Comparison of ENCODE assay signal across 2 cellular contexts in genomic region chr6:2245954-2246863, GRCh38.
TF ChIP-seq lines count a peak whose summit lies in the region.

No MANE protein-coding gene starts in this region.

TF ChIP-seq in SK-N-SH, 30 proteins besides CTCF, POLR2A, EP300 and RAD21 (continued from another document):
- TF ChIP-seq MAX (IDR thresholded peaks at IDR 0.05; ENCODE audit: low read depth), result 0 out of 2 replicates have a peak, but pooled peaks have one; percentile 19

TF ChIP-seq in GM12878, 131 proteins besides CTCF, POLR2A, EP300 and RAD21 (continued from another document):
- TF ChIP-seq NKRF (conservative IDR thresholded peaks at IDR 0.05) (peak; percentile 5; the same call in 1 of the 2 replicates), MEF2B (IDR thresholded peaks at IDR 0.05; ENCODE audit: partially characterized antibody, poor library complexity, severe bottlenecking) (no peak), KDM1A (IDR thresholded peaks at IDR 0.05; ENCODE audit: borderline replicate concordance) (no peak), NR2F1 (conservative IDR thresholded peaks at IDR 0.05) (peak; percentile 77), CREB1 (IDR thresholded peaks at IDR 0.05; ENCODE audit: low read depth) (no peak), TCF12 (IDR thresholded peaks at IDR 0.05; ENCODE audit: low read depth, low read length) (peak; percentile 60; the same call in 1 of the 2 replicates), MXI1 (IDR thresholded peaks at IDR 0.05; ENCODE audit: low read depth, low read length) (no peak), CBFB (IDR thresholded peaks at IDR 0.05; ENCODE audit: low read depth) (no peak), HDGF (IDR thresholded peaks at IDR 0.05) (no peak), GATAD2B (conservative IDR thresholded peaks at IDR 0.05; ENCODE audit: low read depth) (no peak)
